In the genomic region with DNA sequence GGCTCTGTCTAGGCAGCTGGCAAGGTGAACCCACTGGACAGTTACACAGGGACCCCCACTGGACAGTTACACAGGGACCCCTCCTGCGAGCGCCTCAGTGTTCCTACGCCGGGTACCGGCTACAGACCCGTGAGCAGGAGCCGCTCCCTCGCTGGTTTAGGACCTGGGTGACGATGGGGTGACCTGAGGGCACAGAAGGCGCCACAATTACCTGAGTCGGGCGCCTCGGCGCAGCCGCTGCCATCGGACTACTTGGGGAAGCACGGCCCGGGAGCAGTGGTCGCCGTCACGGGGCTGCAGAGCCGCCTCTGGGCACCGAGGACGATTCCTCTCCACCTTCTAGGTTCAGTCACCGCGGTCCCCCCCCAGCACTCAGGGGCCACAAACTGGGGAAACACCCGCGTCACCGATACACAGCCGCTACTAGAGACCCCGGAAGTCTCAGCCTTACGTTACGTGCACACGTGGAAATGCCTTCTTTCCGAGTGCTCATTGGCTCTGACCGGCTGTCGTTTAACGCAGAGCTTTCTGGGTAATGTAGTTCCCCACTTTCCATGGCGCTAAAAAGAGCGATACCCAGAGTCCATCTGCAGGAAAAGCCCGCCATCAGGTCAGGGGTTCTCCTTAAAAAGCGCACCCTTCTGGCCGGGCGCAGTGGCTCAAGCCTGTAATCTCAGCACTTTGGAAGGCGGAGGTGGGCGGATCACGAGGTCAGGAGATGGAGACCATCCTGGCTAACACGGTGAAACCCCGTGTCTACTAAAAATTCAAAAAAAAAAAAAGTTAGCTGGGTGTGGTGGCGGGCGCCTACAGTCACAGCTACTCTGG, we compare ENCODE assay signal across 8 cellular contexts. TPM values are rescaled to one million over a fixed set of nuclear protein-coding genes. Genes with fewer than 3 reads are reported as not detected.
A peak's percentile ranks its signal among the peaks of the same experiment; 100 is the strongest.
DNase-seq lines count a peak whose midpoint lies in the region; ATAC-seq, FAIRE-seq and TF ChIP-seq lines count a peak whose summit lies in the region.
"Not testable (repeated sequence)": the region's sequence is repeated elsewhere in the genome, so short reads cannot be mapped to it uniquely, and the experiment has no call there.

A gene (minus strand): TSS at position 425 of the 828 bp plus-strand sequence. CDS start 181 bp downstream, at position 244.

- FAIRE-seq in pancreas (lab: Jason Lieb, UNC), result peak; percentile 23

- H3K4me1 ChIP-seq in pancreas, result peaks cover 0 to 10% (median 5%) of the 10 kb centered on the region in 3 donors
- peaks cover 0 to 14% (median 10%) of the 10 kb centered on the region in 4 donors for H3K4me1 ChIP-seq in tibial artery

- not testable (repeated sequence) for H3K9me3 ChIP-seq in pancreas
- peaks cover 0 to 32% (median 20%) of the 10 kb centered on the region in 3 donors for H3K9me3 ChIP-seq in tibial artery

- H3K4me3 ChIP-seq in GM12864 (ENCODE audit: low read depth, low read length) (peak within 1 kb of the TSS; percentile 73), pancreas (peak within 1 kb of the TSS; percentile 68 to 92 (median 82)), tibial artery (peak within 1 kb of the TSS; percentile 80 to 88)

- not testable (repeated sequence) for H3K27me3 ChIP-seq in pancreas, tibial artery

- peak; percentile 33 for TF ChIP-seq CTCF in GM12864 (IDR thresholded peaks at IDR 0.05; ENCODE audit: low read depth, low read length, missing control alignments)
- TF ChIP-seq CTCF in pancreas (IDR thresholded peaks at IDR 0.05); tibial artery (IDR thresholded peaks at IDR 0.05): not testable (repeated sequence)

- H3K27ac ChIP-seq in pancreas (peak within 1 kb of the TSS; percentile 39 to 61 (median 60)), tibial artery (peak within 1 kb of the TSS; percentile 78 to 80)

- H3K4me1 Mint-ChIP-seq in activated naive CD8-positive, alpha-beta T cell (ENCODE audit: low read depth), result peaks cover 29% of the 10 kb centered on the region

- peaks cover 38% of the 10 kb centered on the region for H3K36me3 Mint-ChIP-seq in activated naive CD8-positive, alpha-beta T cell

- intact Hi-C loops in Right ventricle myocardium superior (cut with DNase I); pancreas (cut with DNase I); tibial artery (cut with DNase I; ENCODE audit: low total_unique reads): not testable (repeated sequence)

- WGBS in pancreas, 2 donors, result 0 to 1% methylated on average over 48 to 51 of the region's 51 CpGs

- H3K27ac Mint-ChIP-seq in activated naive CD8-positive, alpha-beta T cell, result peak within 1 kb of the TSS; percentile 90

- peaks cover 23% of the 10 kb centered on the region for H3K9me3 Mint-ChIP-seq in activated naive CD8-positive, alpha-beta T cell (ENCODE audit: low read depth)

- peak within 1 kb of the TSS; percentile 93 for H3K4me3 Mint-ChIP-seq in activated naive CD8-positive, alpha-beta T cell

- DNase-seq in GM12864 (ENCODE audit: low read depth), result peak; percentile 97
- peak; percentile 89 for DNase-seq in NCI-H1092 treated with DMSO at 0.1 percent for 48 hours (lab: John Stamatoyannopoulos, UW)
- peak; percentile 78 for DNase-seq in SKM-1 treated with dmso at 0.1 percent for 144 hours (lab: John Stamatoyannopoulos, UW; ENCODE audit: unreplicated experiment)
- peak; percentile 83 for DNase-seq in Right ventricle myocardium superior
- DNase-seq in pancreas, result peak; percentile 69 to 88 (median 80)
- peak; percentile 83 to 90 for DNase-seq in tibial artery

- peak; percentile 97 for ATAC-seq in HG02623 (IDR thresholded peaks at IDR 0.05; ENCODE audit: unreplicated experiment)
- ATAC-seq in Right ventricle myocardium superior (ENCODE audit: poor library complexity), result peak; percentile 100
- peak; percentile 99 to 100 (median 100) for ATAC-seq in pancreas

- H3K27me3 Mint-ChIP-seq in activated naive CD8-positive, alpha-beta T cell, result not testable (repeated sequence)

- not testable (repeated sequence) for H3K36me3 ChIP-seq in pancreas
- H3K36me3 ChIP-seq in tibial artery, result peaks cover 32 to 41% (median 40%) of the 10 kb centered on the region in 3 donors

RNA-seq across cellular contexts. Expression of the gene that starts here (rescaled TPM):
- 10.0 TPM for total RNA-seq in Right ventricle myocardium superior
- 10 to 100 TPM in 1 of 6 donors, 1 to 10 TPM in 5; 4.8 to 15.3 (median 6.6) TPM for total RNA-seq in pancreas
- polyA plus RNA-seq in pancreas, result 1 to 10 TPM; 2.8 to 3.3 TPM

Comparison
In these comparisons a context has a peak if more than half of its experiments do, and no peak if none do; other contexts are left out.
1. Peak in every context shown above with its lines: DNase-seq, ATAC-seq, H3K4me3 ChIP-seq and H3K27ac ChIP-seq.